Comparison of ENCODE assay signal across 1 cellular context in the genomic region with DNA sequence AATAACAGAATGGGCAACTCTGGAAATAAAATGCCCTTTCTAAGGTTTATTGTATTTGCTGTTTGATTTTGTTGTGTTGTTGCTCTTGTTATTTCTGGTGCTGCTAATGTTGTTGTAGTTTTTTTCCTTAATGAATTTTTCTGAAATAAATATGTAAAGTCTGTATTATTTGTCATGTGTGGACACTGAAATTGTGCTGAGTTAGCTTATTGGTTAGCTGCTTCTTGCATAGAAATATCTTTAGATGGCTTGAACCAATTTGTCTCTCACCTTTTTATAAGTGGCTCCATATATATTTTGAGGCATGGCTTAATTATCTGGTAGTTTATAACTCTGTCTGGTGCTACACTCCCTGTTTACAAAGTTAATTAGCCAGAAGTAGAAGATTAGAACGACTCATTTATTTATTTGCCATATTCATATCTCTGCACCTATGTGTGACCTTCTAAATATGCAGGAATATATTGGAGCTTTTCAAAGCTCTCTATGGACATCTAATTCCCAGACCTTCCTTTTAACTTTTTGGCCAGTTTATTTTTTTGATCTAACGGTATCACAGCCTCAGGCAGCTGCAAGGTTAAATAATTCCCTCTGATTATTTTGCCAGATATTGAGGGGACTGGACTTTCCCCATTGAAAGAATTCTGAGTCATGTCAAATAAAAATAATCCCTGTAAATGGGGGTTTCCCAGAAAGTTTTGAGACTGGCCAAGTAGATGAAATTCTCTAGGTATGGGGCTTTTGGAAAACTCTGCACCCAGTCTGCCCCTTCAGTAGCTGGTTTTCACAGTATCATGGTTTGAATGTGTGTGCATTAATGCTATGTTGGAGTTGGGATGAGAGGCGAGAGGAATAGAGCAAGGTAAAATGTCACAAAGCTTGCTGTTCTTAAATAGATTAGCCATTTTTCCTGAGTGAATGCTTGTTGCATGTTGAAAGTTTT.
TF ChIP-seq lines count a peak whose summit lies in the region.

No MANE protein-coding gene starts in this region.

TF ChIP-seq in HepG2, 621 proteins besides CTCF, POLR2A, EP300 and RAD21 (continued from another document):
- TF ChIP-seq, protein P1, sequence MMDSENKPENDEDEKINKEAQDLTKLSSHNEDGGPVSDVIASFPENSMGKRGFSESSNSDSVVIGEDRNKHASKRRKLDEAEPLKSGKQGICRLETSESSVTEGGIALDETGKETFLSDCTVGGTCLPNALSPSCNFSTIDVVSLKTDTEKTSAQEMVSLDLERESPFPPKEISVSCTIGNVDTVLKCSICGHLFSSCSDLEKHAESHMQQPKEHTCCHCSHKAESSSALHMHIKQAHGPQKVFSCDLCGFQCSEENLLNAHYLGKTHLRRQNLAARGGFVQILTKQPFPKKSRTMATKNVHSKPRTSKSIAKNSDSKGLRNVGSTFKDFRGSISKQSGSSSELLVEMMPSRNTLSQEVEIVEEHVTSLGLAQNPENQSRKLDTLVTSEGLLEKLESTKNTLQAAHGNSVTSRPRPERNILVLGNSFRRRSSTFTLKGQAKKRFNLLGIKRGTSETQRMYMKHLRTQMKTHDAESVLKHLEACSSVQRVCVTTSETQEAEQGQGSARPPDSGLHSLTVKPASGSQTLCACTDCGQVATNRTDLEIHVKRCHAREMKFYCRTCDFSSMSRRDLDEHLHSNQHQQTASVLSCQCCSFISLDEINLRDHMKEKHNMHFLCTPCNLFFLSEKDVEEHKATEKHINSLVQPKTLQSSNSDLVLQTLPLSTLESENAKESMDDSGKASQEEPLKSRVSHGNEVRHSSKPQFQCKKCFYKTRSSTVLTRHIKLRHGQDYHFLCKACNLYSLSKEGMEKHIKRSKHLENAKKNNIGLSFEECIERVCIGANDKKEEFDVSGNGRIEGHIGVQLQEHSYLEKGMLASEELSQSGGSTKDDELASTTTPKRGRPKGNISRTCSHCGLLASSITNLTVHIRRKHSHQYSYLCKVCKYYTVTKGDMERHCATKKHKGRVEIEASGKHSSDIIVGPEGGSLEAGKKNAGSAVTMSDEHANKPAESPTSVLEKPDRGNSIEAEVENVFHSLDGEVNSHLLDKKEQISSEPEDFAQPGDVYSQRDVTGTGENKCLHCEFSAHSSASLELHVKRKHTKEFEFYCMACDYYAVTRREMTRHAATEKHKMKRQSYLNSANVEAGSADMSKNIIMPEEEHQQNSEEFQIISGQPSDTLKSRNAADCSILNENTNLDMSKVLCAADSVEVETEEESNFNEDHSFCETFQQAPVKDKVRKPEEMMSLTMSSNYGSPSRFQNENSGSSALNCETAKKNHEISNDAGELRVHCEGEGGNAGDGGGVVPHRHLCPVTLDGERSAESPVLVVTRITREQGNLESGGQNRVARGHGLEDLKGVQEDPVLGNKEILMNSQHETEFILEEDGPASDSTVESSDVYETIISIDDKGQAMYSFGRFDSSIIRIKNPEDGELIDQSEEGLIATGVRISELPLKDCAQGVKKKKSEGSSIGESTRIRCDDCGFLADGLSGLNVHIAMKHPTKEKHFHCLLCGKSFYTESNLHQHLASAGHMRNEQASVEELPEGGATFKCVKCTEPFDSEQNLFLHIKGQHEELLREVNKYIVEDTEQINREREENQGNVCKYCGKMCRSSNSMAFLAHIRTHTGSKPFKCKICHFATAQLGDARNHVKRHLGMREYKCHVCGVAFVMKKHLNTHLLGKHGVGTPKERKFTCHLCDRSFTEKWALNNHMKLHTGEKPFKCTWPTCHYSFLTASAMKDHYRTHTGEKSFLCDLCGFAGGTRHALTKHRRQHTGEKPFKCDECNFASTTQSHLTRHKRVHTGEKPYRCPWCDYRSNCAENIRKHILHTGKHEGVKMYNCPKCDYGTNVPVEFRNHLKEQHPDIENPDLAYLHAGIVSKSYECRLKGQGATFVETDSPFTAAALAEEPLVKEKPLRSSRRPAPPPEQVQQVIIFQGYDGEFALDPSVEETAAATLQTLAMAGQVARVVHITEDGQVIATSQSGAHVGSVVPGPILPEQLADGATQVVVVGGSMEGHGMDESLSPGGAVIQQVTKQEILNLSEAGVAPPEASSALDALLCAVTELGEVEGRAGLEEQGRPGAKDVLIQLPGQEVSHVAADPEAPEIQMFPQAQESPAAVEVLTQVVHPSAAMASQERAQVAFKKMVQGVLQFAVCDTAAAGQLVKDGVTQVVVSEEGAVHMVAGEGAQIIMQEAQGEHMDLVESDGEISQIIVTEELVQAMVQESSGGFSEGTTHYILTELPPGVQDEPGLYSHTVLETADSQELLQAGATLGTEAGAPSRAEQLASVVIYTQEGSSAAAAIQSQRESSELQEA (CRISPR knock-in tag; IDR thresholded peaks at IDR 0.05; ENCODE audit: not compliant biosample characterization) = no peak
- no peak for TF ChIP-seq JARID2 (CRISPR knock-in tag; IDR thresholded peaks at IDR 0.05; ENCODE audit: insufficient replicate concordance)
- TF ChIP-seq MAFG (CRISPR knock-in tag; IDR thresholded peaks at IDR 0.05) = no peak
